In the genomic region with DNA sequence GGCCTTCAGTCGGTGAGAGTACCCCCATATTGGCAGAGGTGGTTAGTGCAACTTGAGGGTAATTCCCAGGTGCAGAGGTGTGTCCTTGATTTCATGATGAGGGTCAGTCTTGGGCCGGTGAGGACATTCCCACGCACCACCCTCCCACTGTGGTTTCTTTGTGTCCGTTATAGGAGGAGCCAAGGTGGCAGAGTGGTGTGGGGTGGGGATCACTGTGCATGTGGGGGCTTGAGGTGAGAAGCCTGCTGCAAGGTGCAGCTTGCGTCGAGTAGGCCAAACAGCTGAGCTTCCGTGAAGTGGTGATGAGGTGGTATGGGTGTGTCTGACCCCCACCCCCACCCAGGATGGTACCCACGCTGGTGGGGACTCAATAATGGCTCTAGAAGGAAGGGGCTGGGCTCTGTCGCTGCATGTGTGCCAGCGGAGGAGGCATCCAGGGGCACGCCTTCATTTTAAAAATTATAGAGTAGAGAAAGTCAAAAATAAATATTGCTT, we compare ENCODE assay signal across 20 cellular contexts. TPM values are rescaled to one million over a fixed set of nuclear protein-coding genes. Genes with fewer than 3 reads are reported as not detected.
DNase-seq lines count a peak whose midpoint lies in the region; FAIRE-seq and TF ChIP-seq lines count a peak whose summit lies in the region.
"Had no signal": no experiment of that assay in that cellular context is flagged by ENCODE, and none has a peak within 500 bp of the region (broad histone marks: within the 10 kb centered on the region; RNA-seq: fewer than 3 reads in every experiment).

No MANE protein-coding gene starts in this region.

- peak overlapping the region; percentile 6 for H3K56ac ChIP-seq in H1 (replicated peaks; ENCODE audit: insufficient read length, low read depth, low read length)

- no peak overlapping the region for H2BK5ac ChIP-seq in H1 (ENCODE audit: low read depth, low read length)

- peaks cover 4% of the 10 kb centered on the region for H3K36me3 Mint-ChIP-seq in neural crest cell (ENCODE audit: low read depth)
- H3K36me3 Mint-ChIP-seq in immature natural killer cell: no peaks in the 10 kb centered on the region

- H3K14ac ChIP-seq in H1 (ENCODE audit: insufficient read length): no peak overlapping the region

- WGBS in H1 (ENCODE audit: extremely low coverage in 1 of 2, insufficient coverage in 1 of 2, insufficient read length in 1 of 2, insufficient replicate concordance in 2 of 2, low coverage in 1 of 2, low lambda C conversion rate in 2 of 2, missing lambda C conversion rate in 1 of 2), 2 experiments: 79% methylated on average over 11 of the region's 11 CpGs; no CpG with 5 or more reads in 1 of the 2 experiments
- WGBS in transverse colon (ENCODE audit: low coverage in 1 of 2), 2 donors: 58% methylated on average over 11 of the region's 11 CpGs; no CpG with 5 or more reads in 1 of the 2 donors

- H3K27ac ChIP-seq in RWPE1 (peak overlapping the region; percentile 71), H1 (ENCODE audit: low read depth, low read length) (no peak overlapping the region), transverse colon (peak overlapping the region; percentile 79 to 95 (median 86)), ascending aorta (peak overlapping the region in 1 of 2 donors; percentile 22)
- H3K27ac ChIP-seq: psoas muscle had no signal

- intact Hi-C loops in transverse colon (cut with DNase I; ENCODE audit: low total_unique reads) (no loop called here), ascending aorta (cut with DNase I) (loop anchor here (10.0 kb wide), 1 partner anchor 498 kb away; a partner anchor contains a TSS)

- H3K79me2 ChIP-seq in H1 (ENCODE audit: control insufficient read depth in 1 of 2, insufficient read depth in 2 of 2, low read length in 2 of 2): peaks cover 32 to 92% of the 10 kb centered on the region in 2 experiments

- H4K20me1 ChIP-seq in H1 (replicated peaks in 1 of 2; ENCODE audit: control insufficient read depth in 1 of 2, insufficient read depth in 2 of 2, low read length in 2 of 2): peaks cover 43 to 66% of the 10 kb centered on the region in 2 experiments

- H3K9me3 ChIP-seq in H1 (ENCODE audit: insufficient read depth in 2 of 2, low read depth in 1 of 2, low read length in 1 of 2) (no peaks in the 10 kb centered on the region), transverse colon (no peaks in the 10 kb centered on the region), ascending aorta (no peaks in the 10 kb centered on the region)
- H3K9me3 ChIP-seq: psoas muscle had no signal

- peaks cover 43% of the 10 kb centered on the region for H3K4me1 Mint-ChIP-seq in neural crest cell
- H3K4me1 Mint-ChIP-seq in immature natural killer cell: peaks cover 3 to 10% of the 10 kb centered on the region in 2 donors

- H3K9me3 Mint-ChIP-seq in neural crest cell (no peaks in the 10 kb centered on the region), immature natural killer cell (no peaks in the 10 kb centered on the region)
- H3K9me3 Mint-ChIP-seq: endodermal cell, HFFc6 had no signal

- no peak for TF ChIP-seq POLR2A in H1 (IDR thresholded peaks at IDR 0.05; ENCODE audit: control extremely low read depth in 1 of 2, low read depth in 2 of 2, low read length in 2 of 2)
- TF ChIP-seq POLR2A in transverse colon (IDR thresholded peaks at IDR 0.05): no peak

- peaks cover 8 to 24% (median 21%) of the 10 kb centered on the region in 4 experiments for H3K4me1 ChIP-seq in H1 (replicated peaks in 1 of 4; ENCODE audit: control insufficient read depth in 3 of 4, insufficient read depth in 4 of 4, low read length in 3 of 4)
- peaks cover 44 to 84% (median 67%) of the 10 kb centered on the region in 4 donors for H3K4me1 ChIP-seq in transverse colon
- H3K4me1 ChIP-seq in ascending aorta: peaks cover 19 to 25% of the 10 kb centered on the region in 2 donors
- H3K4me1 ChIP-seq: psoas muscle had no signal

- no peak overlapping the region for H2AK5ac ChIP-seq in H1 (ENCODE audit: low read depth, low read length)

- no peak for TF ChIP-seq EP300 in H1 (IDR thresholded peaks at IDR 0.05; ENCODE audit: borderline replicate concordance in 1 of 2, low read depth in 2 of 2, low read length in 2 of 2)
- TF ChIP-seq EP300 in transverse colon (IDR thresholded peaks at IDR 0.05; ENCODE audit: low read depth): no peak

- peaks cover 3% of the 10 kb centered on the region for H3K27me3 Mint-ChIP-seq in neural crest cell (ENCODE audit: low read depth)
- H3K27me3 Mint-ChIP-seq in immature natural killer cell (ENCODE audit: low read depth in 3 of 3): peaks cover 2 to 8% (median 3%) of the 10 kb centered on the region in 3 donors

- no peak overlapping the region for H2AFZ ChIP-seq in H1 (ENCODE audit: low read length)

- H4K8ac ChIP-seq in H1 (ENCODE audit: extremely low read depth, insufficient read depth, low read length): no peak overlapping the region; the same call in 1 of the 2 replicates

- no peak overlapping the region for H3K9ac ChIP-seq in H1 (replicated peaks in 1 of 4; ENCODE audit: extremely low read depth in 1 of 4, low read depth in 3 of 4, low read length in 3 of 4)

- H3K4me3 ChIP-seq in H1 (ENCODE audit: extremely low read depth in 1 of 4, insufficient read depth in 2 of 4, low read depth in 3 of 4, low read length in 4 of 4) (no peak overlapping the region), transverse colon (no peak overlapping the region), ascending aorta (no peak overlapping the region)
- H3K4me3 ChIP-seq: psoas muscle had no signal

- peak overlapping the region in 1 of 2 experiments; percentile 17; a peak in 1 of 4 replicates for H3K4me2 ChIP-seq in H1 (ENCODE audit: insufficient read depth in 1 of 2, low read depth in 2 of 2, low read length in 2 of 2)

- H3K27ac Mint-ChIP-seq in neural crest cell (ENCODE audit: unreplicated experiment): no peak overlapping the region
- H3K27ac Mint-ChIP-seq in immature natural killer cell: no peak overlapping the region
- H3K27ac Mint-ChIP-seq: endodermal cell, HFFc6 had no signal

- no peak for TF ChIP-seq CTCF in RWPE1 (conservative IDR thresholded peaks at IDR 0.05; ENCODE audit: low read depth)
- no peak for TF ChIP-seq CTCF in H1 (IDR thresholded peaks at IDR 0.05; ENCODE audit: control extremely low read depth in 1 of 3, insufficient read depth in 1 of 3, low read depth in 1 of 3, low read length in 3 of 3)
- TF ChIP-seq CTCF in neural crest cell (conservative IDR thresholded peaks at IDR 0.05): no peak
- no peak for TF ChIP-seq CTCF in transverse colon (IDR thresholded peaks at IDR 0.05)
- TF ChIP-seq CTCF in ascending aorta (IDR thresholded peaks at IDR 0.05): no peak

- H2BK20ac ChIP-seq in H1 (ENCODE audit: low read length): no peak overlapping the region

- in situ Hi-C loops in transverse colon (cut with MboI; ENCODE audit: low pct_ligation_motif_present in 1 of 4, low pct_unique_long_range_greater_than_20kb in 1 of 4, low sequenced_read_pairs in 3 of 4): loop anchor here in 1 of 4 donors (25.0 kb wide), 1 partner anchor 400 kb away; a partner anchor contains a TSS

- 0 out of 2 replicates have a peak overlapping the region, but pooled peaks have one; percentile 39 for H2BK12ac ChIP-seq in H1 (ENCODE audit: low read depth, low read length)

- peaks cover 8% of the 10 kb centered on the region; the same call in 1 of the 2 replicates for H3K23me2 ChIP-seq in H1 (ENCODE audit: low read depth, low read length)

- no peak overlapping the region for H2BK15ac ChIP-seq in H1 (ENCODE audit: low read length)

- no peak for TF ChIP-seq RAD21 in H1 (IDR thresholded peaks at IDR 0.05 in 1 of 2, conservative IDR thresholded peaks at IDR 0.05 in 1 of 2; ENCODE audit: low read depth in 2 of 2, low read length in 2 of 2)

- H3K36me3 ChIP-seq in H1 (ENCODE audit: control insufficient read depth in 2 of 4, insufficient read depth in 4 of 4, low read length in 3 of 4) (peaks cover 0 to 8% (median 7%) of the 10 kb centered on the region in 4 experiments; a peak in 6 of 8 replicates), transverse colon (no peaks in the 10 kb centered on the region), ascending aorta (no peaks in the 10 kb centered on the region)

- H3K79me1 ChIP-seq in H1 (ENCODE audit: low read depth, low read length): peaks cover 57% of the 10 kb centered on the region

- H3K18ac ChIP-seq in H1 (ENCODE audit: extremely low read depth, low read length): no peak overlapping the region; the same call in 1 of the 2 replicates

- no peak overlapping the region for H2BK120ac ChIP-seq in H1 (replicated peaks; ENCODE audit: low read depth, low read length)

- no peak overlapping the region for H4K91ac ChIP-seq in H1 (replicated peaks; ENCODE audit: insufficient read length, low read length)

- POLR2A ChIA-PET in RWPE1 (lab: Yijun Ruan, JAX; ENCODE audit: low non-redundant PET) (interaction anchor here (0.6 kb wide), 1 partner anchor 409 kb away, joined by 6 read pairs; no protein-coding TSS in a partner anchor), H1 (lab: Charles Lee; ENCODE audit: partially characterized antibody) (interaction anchor here (1.2 to 15.4 kb wide), 5 partner anchors 11 to 113 kb away, joined by 3 to 270 read pairs (median 5); a partner anchor contains a TSS)

- H3K27me3 ChIP-seq in H1 (replicated peaks in 1 of 4; ENCODE audit: control insufficient read depth in 3 of 4, extremely low read depth in 1 of 4, insufficient read depth in 3 of 4, low read length in 3 of 4) (peaks cover 0 to 3% (median 0%) of the 10 kb centered on the region in 4 experiments; a peak in 2 of 7 replicates), transverse colon (no peaks in the 10 kb centered on the region), ascending aorta (no peaks in the 10 kb centered on the region)

- H3K23ac ChIP-seq in H1 (ENCODE audit: insufficient read length): no peak overlapping the region

- H3K4me3 Mint-ChIP-seq in neural crest cell: peak overlapping the region; percentile 9
- H3K4me3 Mint-ChIP-seq in immature natural killer cell: no peak overlapping the region
- H3K4me3 Mint-ChIP-seq: endodermal cell; HFFc6; naive thymus-derived CD4-positive, alpha-beta T cell had no signal

- H4K5ac ChIP-seq in H1 (ENCODE audit: insufficient read length, low read depth, low read length): no peak overlapping the region

- no peak for FAIRE-seq in H1 (lab: Jason Lieb, UNC)

- CTCF ChIA-PET in RWPE1 (lab: Yijun Ruan, JAX): interaction anchor here (1.0 kb wide), 1 partner anchor 16 kb away, joined by 4 read pairs; no protein-coding TSS in a partner anchor
- CTCF ChIA-PET in H1 (lab: Charles Lee; ENCODE audit: partially characterized antibody): interaction anchor here (1.3 to 10.8 kb wide), 5 partner anchors 12 to 34 kb away, joined by 3 to 169 read pairs (median 5); no protein-coding TSS in a partner anchor

- DNase-seq in RWPE1 (ENCODE audit: low spot score): no peak
- no peak for DNase-seq in H1 (ENCODE audit: low read depth in 1 of 2, low spot score in 2 of 2)
- DNase-seq in neural crest cell (ENCODE audit: low read depth, low spot score): no peak
- no peak for DNase-seq in transverse colon
- DNase-seq in immature natural killer cell: no peak
- no peak for DNase-seq in ascending aorta (ENCODE audit: low spot score in 2 of 2)
- no peak for DNase-seq in NCI-H1092 treated with DMSO at 0.1 percent for 48 hours (lab: John Stamatoyannopoulos, UW)
- DNase-seq: activated CD4-positive, alpha-beta T cell treated with anti-CD3 and anti-CD28 coated beads, Interleukin-2, amount 50 U/mL, for 1 hour; activated gamma-delta T cell treated with Interleukin-2 at 50 U/mL for 16 hours; anterior cingulate cortex; endodermal cell; HFFc6; KG1; naive thymus-derived CD4-positive, alpha-beta T cell; NCI-H1092; NCI-H2081 treated with DMSO at 0.1 percent for 48 hours; NCI-H524 treated with DMSO at 0.1 percent for 48 hours; psoas muscle; stimulated activated CD4-positive, alpha-beta T cell treated with anti-CD3 and anti-CD28 coated beads, Interleukin-12 subunit alpha, Interleukin-12 subunit beta, amount 100 ng/mL, for 4 hours; stimulated activated CD8-positive, alpha-beta memory T cell treated with anti-CD3 and anti-CD28 coated beads, Interleukin-4, amount 100 ng/mL, for 48 hours had no signal

- no peak overlapping the region for H3K4ac ChIP-seq in H1 (replicated peaks; ENCODE audit: insufficient read length, low read depth, low read length)

RNA-seq across cellular contexts. Expression of a gene that starts 6.2 kb away (rescaled TPM):
- 221 and 231 TPM in 2 replicates for total RNA-seq in H1 (2021; fragmentation: NEBNext Ultra II Directional; extraction: Animal tissue kit (Norgen Biotek cat#: 25700))
- polyA plus RNA-seq in H1 (2011; rRNA removed) (136 and 174 TPM in 2 replicates), immature natural killer cell (not detected)
- 128 TPM for polyA plus RNA-seq in H1 (2011; cell fraction: cytosol; rRNA removed)
- 286 TPM for polyA plus RNA-seq in H1 (2011; cell fraction: nucleus; rRNA removed)
- polyA plus RNA-seq in H1 (2012, experiment 1 of 2): 142 to 208 TPM (median 171 TPM) in 4 replicates
- 95.7 TPM for polyA plus RNA-seq in H1 (2012, experiment 2 of 2)
- polyA plus RNA-seq in H1 (2013, experiment 1 of 2): 171 TPM
- 161 TPM for polyA plus RNA-seq in H1 (2013, experiment 2 of 2)
- polyA minus RNA-seq in H1 (2011; rRNA and poly(A)+ RNA removed): 365 and 371 TPM in 2 replicates
- polyA minus RNA-seq in H1 (2011; cell fraction: cytosol; rRNA and poly(A)+ RNA removed): 155 TPM
- 141 TPM for polyA minus RNA-seq in H1 (2011; cell fraction: nucleus; rRNA and poly(A)+ RNA removed)
- total RNA-seq in neural crest cell (119 and 125 TPM in 2 replicates), transverse colon (100 to 1,000 TPM; 278 to 549 (median 404) TPM), ascending aorta (43.6 TPM)
- polyA plus RNA-seq: naive thymus-derived CD4-positive, alpha-beta T cell had no signal
